2 cellular contexts compared by ENCODE assay signal in genomic region chr14:103273847-103274615, GRCh38.
TF ChIP-seq lines count a peak whose summit lies in the region.

No MANE protein-coding gene starts in this region.

TF ChIP-seq in SK-N-SH, 30 proteins besides CTCF, POLR2A, EP300 and RAD21 (continued from another document):
- TF ChIP-seq SMC3 (IDR thresholded peaks at IDR 0.05; ENCODE audit: low read depth, low read length) (no peak), MEF2A (IDR thresholded peaks at IDR 0.05; ENCODE audit: borderline replicate concordance, low read depth) (no peak)

TF ChIP-seq in SK-N-SH treated with all-trans-retinoic acid at 6 μM for 48 hours, 23 proteins besides CTCF, POLR2A, EP300 and RAD21 (continued from another document):
- TF ChIP-seq, protein P1, sequence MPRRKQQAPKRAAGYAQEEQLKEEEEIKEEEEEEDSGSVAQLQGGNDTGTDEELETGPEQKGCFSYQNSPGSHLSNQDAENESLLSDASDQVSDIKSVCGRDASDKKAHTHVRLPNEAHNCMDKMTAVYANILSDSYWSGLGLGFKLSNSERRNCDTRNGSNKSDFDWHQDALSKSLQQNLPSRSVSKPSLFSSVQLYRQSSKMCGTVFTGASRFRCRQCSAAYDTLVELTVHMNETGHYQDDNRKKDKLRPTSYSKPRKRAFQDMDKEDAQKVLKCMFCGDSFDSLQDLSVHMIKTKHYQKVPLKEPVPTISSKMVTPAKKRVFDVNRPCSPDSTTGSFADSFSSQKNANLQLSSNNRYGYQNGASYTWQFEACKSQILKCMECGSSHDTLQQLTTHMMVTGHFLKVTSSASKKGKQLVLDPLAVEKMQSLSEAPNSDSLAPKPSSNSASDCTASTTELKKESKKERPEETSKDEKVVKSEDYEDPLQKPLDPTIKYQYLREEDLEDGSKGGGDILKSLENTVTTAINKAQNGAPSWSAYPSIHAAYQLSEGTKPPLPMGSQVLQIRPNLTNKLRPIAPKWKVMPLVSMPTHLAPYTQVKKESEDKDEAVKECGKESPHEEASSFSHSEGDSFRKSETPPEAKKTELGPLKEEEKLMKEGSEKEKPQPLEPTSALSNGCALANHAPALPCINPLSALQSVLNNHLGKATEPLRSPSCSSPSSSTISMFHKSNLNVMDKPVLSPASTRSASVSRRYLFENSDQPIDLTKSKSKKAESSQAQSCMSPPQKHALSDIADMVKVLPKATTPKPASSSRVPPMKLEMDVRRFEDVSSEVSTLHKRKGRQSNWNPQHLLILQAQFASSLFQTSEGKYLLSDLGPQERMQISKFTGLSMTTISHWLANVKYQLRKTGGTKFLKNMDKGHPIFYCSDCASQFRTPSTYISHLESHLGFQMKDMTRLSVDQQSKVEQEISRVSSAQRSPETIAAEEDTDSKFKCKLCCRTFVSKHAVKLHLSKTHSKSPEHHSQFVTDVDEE (CRISPR knock-in tag; IDR thresholded peaks at IDR 0.05), result no peak
- no peak for TF ChIP-seq TOX (CRISPR knock-in tag; IDR thresholded peaks at IDR 0.05; ENCODE audit: borderline replicate concordance)
TF ChIP-seq in SK-N-SH treated with all-trans-retinoic acid at 6 μM for 48 hours: peak in this region for 0.
